17 cellular contexts compared by ENCODE assay signal in the genomic region with DNA sequence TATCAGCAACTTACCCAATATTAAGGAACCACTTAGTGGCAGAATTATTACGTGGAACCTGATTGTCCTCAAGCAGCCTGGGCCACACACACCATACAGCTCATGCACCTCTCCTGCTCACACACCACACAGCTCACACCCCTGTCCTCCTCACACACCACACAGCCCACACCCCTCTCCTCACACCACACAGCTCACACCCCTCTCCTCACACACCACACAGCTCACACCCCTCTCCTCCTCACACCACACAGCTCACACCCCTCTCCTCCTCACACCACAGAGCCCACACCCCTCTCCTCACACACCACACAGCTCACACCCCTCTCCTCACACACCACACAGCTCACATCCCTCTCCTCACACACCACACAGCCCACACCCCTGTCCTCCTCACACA. TPM values are rescaled to one million over a fixed set of nuclear protein-coding genes. Genes with fewer than 3 reads are reported as not detected.
A peak's percentile ranks its signal among the peaks of the same experiment; 100 is the strongest.
DNase-seq lines count a peak whose midpoint lies in the region; ATAC-seq, FAIRE-seq and TF ChIP-seq lines count a peak whose summit lies in the region.
"Had no signal": no experiment of that assay in that cellular context is flagged by ENCODE, and none has a peak within 500 bp of the region (broad histone marks: within the 10 kb centered on the region; RNA-seq: fewer than 3 reads in every experiment).

No MANE protein-coding gene starts in this region.

- ATAC-seq in IMR-90 (ENCODE audit: low read depth): no peak; the same call in 1 of the 2 replicates
- no peak for ATAC-seq in HG02642 (IDR thresholded peaks at IDR 0.05; ENCODE audit: poor library complexity, unreplicated experiment)
- ATAC-seq in HG03457 (IDR thresholded peaks at IDR 0.05; ENCODE audit: unreplicated experiment): no peak
- ATAC-seq: activated CD8-positive, alpha-beta memory T cell treated with anti-CD3 and anti-CD28 coated beads, Interleukin-2, amount 10 ng/mL, durations not matched to agents 7 days and 5 days; activated T-helper 17 cell treated with anti-CD3 and anti-CD28 coated beads, Interleukin-2, amount 50 U/mL, for 72 hours had no signal

- BruUV-seq in IMR-90 (replicated peaks; lab: Mats Ljungman, UMichigan): no TSS peak

- in situ Hi-C loops in IMR-90 (cut with MboI; ENCODE audit: low sequenced_read_pairs): no loop called here

- no peak for TF ChIP-seq POLR2A in IMR-90 (IDR thresholded peaks at IDR 0.05; ENCODE audit: low read depth, low read length)
- no peak for TF ChIP-seq POLR2A in H1 (IDR thresholded peaks at IDR 0.05; ENCODE audit: control extremely low read depth in 1 of 2, low read depth in 2 of 2, low read length in 2 of 2)

- H3K14ac ChIP-seq in IMR-90 (replicated peaks; ENCODE audit: low read depth, low read length) (0 out of 2 replicates have a peak overlapping the region, but pooled peaks have one; percentile 39), H1 (ENCODE audit: insufficient read length) (no peak overlapping the region)

- H3K4ac ChIP-seq in IMR-90 (ENCODE audit: low read depth, low read length): peak overlapping the region; percentile 69
- no peak overlapping the region for H3K4ac ChIP-seq in H1 (replicated peaks; ENCODE audit: insufficient read length, low read depth, low read length)

- H4K20me1 ChIP-seq in IMR-90 (ENCODE audit: insufficient read depth, low read length) (no peaks in the 10 kb centered on the region), H1 (replicated peaks in 1 of 2; ENCODE audit: control insufficient read depth in 1 of 2, insufficient read depth in 2 of 2, low read length in 2 of 2) (no peaks in the 10 kb centered on the region)

- peak overlapping the region; percentile 66; the same call in 2 of the 3 replicates for H2BK15ac ChIP-seq in IMR-90 (ENCODE audit: low read depth, low read length)
- H2BK15ac ChIP-seq in H1 (ENCODE audit: low read length): no peak overlapping the region

- H3K4me2 ChIP-seq in IMR-90 (ENCODE audit: low read depth, low read length): no peak overlapping the region
- no peak overlapping the region for H3K4me2 ChIP-seq in H1 (ENCODE audit: insufficient read depth in 1 of 2, low read depth in 2 of 2, low read length in 2 of 2)

- H2BK20ac ChIP-seq in IMR-90 (ENCODE audit: low read depth, low read length) (no peak overlapping the region), H1 (ENCODE audit: low read length) (no peak overlapping the region)

- H2BK12ac ChIP-seq in H1 (ENCODE audit: low read depth, low read length): peak overlapping the region; percentile 75; the same call in 1 of the 2 replicates

- no peak overlapping the region for H3K9ac ChIP-seq in IMR-90 (ENCODE audit: low read depth, low read length)
- no peak overlapping the region for H3K9ac ChIP-seq in H1 (replicated peaks in 1 of 4; ENCODE audit: extremely low read depth in 1 of 4, low read depth in 3 of 4, low read length in 3 of 4)
- peak overlapping the region in 2 of 5 donors; percentile 3 to 4 for H3K9ac ChIP-seq in subcutaneous abdominal adipose tissue (ENCODE audit: low read length in 5 of 5)

- TF ChIP-seq CTCF in IMR-90 (conservative IDR thresholded peaks at IDR 0.05; ENCODE audit: low read depth, low read length): no peak
- TF ChIP-seq CTCF in H1 (IDR thresholded peaks at IDR 0.05; ENCODE audit: control extremely low read depth in 1 of 3, insufficient read depth in 1 of 3, low read depth in 1 of 3, low read length in 3 of 3): no peak

- H3K18ac ChIP-seq in IMR-90 (ENCODE audit: low read depth, low read length): no peak overlapping the region; the same call in 1 of the 2 replicates
- H3K18ac ChIP-seq in H1 (ENCODE audit: extremely low read depth, low read length): no peak overlapping the region

- WGBS in IMR-90 (ENCODE audit: extremely low coverage in 2 of 2, insufficient read length in 1 of 2), 2 experiments: no CpG with 5 or more reads among the region's 1 CpG
- 82% methylated on average over 1 of the region's 1 CpG; no CpG with 5 or more reads in 1 of the 2 experiments for WGBS in H1 (ENCODE audit: extremely low coverage in 1 of 2, insufficient coverage in 1 of 2, insufficient read length in 1 of 2, insufficient replicate concordance in 2 of 2, low coverage in 1 of 2, low lambda C conversion rate in 2 of 2, missing lambda C conversion rate in 1 of 2), 2 experiments

- H3K36me3 ChIP-seq in IMR-90 (ENCODE audit: control insufficient read depth, insufficient read depth, low read length) (peaks cover 7% of the 10 kb centered on the region), H1 (ENCODE audit: control insufficient read depth in 2 of 4, insufficient read depth in 4 of 4, low read length in 3 of 4) (no peaks in the 10 kb centered on the region), muscle layer of duodenum (ENCODE audit: control insufficient read depth in 1 of 2, insufficient read depth in 2 of 2, low read length in 2 of 2) (peaks cover 4 to 5% of the 10 kb centered on the region in 2 donors), subcutaneous abdominal adipose tissue (ENCODE audit: control insufficient read depth in 5 of 5, insufficient read depth in 5 of 5, low read length in 5 of 5) (peaks cover 0 to 9% (median 5%) of the 10 kb centered on the region in 5 donors)
- H3K36me3 ChIP-seq: ovary had no signal

- H2BK120ac ChIP-seq in IMR-90 (ENCODE audit: low read depth, low read length) (0 out of 2 replicates have a peak overlapping the region, but pooled peaks have one; percentile 21), H1 (replicated peaks; ENCODE audit: low read depth, low read length) (no peak overlapping the region)

- H3K9me1 ChIP-seq in IMR-90 (ENCODE audit: insufficient read depth, low read length): peaks cover 17% of the 10 kb centered on the region; the same call in 1 of the 2 replicates

- H2AFZ ChIP-seq in IMR-90 (replicated peaks; ENCODE audit: low read length, poor library complexity): no peak overlapping the region
- no peak overlapping the region for H2AFZ ChIP-seq in H1 (ENCODE audit: low read length)

- H2BK5ac ChIP-seq in IMR-90 (ENCODE audit: low read depth, low read length, poor library complexity, severe bottlenecking): peak overlapping the region; percentile 74
- no peak overlapping the region for H2BK5ac ChIP-seq in H1 (ENCODE audit: low read depth, low read length)

- no peak for TF ChIP-seq EP300 in H1 (IDR thresholded peaks at IDR 0.05; ENCODE audit: borderline replicate concordance in 1 of 2, low read depth in 2 of 2, low read length in 2 of 2)

- H3K79me1 ChIP-seq in IMR-90 (ENCODE audit: low read depth in 1 of 2, low read length in 2 of 2) (peaks cover 4 to 7% of the 10 kb centered on the region in 2 experiments; a peak in 2 of 4 replicates), H1 (ENCODE audit: low read depth, low read length) (no peaks in the 10 kb centered on the region)

- POLR2A ChIA-PET in IMR-90 (lab: Charles Lee; ENCODE audit: unreplicated experiment): no interaction called here
- POLR2A ChIA-PET in H1 (lab: Charles Lee; ENCODE audit: partially characterized antibody): interaction anchor here (1.1 kb wide), 1 partner anchor 9 kb away, joined by 3 read pairs; no protein-coding TSS in a partner anchor

- H3K27ac ChIP-seq in IMR-90 (ENCODE audit: insufficient read depth, low read length) (no peak overlapping the region), H1 (ENCODE audit: low read depth, low read length) (no peak overlapping the region), muscle layer of duodenum (ENCODE audit: low read length) (peak overlapping the region; percentile 17), subcutaneous abdominal adipose tissue (ENCODE audit: low read depth, low read length) (peak overlapping the region; percentile 12)
- H3K27ac ChIP-seq: ovary had no signal

- H2AK9ac ChIP-seq in IMR-90 (replicated peaks; ENCODE audit: low read depth, low read length, poor library complexity): no peak overlapping the region

- H3K79me2 ChIP-seq in H1 (ENCODE audit: control insufficient read depth in 1 of 2, insufficient read depth in 2 of 2, low read length in 2 of 2): no peaks in the 10 kb centered on the region

- FAIRE-seq in H1 (lab: Jason Lieb, UNC): no peak

- CTCF ChIA-PET in IMR-90 (lab: Yijun Ruan, JAX) (interaction anchor here (1.0 kb wide), 2 partner anchors 21 to 86 kb away, joined by 3 read pairs; no protein-coding TSS in a partner anchor), H1 (lab: Charles Lee; ENCODE audit: partially characterized antibody) (interaction anchor here (0.6 to 1.5 kb wide), 6 partner anchors 9 to 157 kb away, joined by 3 to 8 read pairs (median 3); no protein-coding TSS in a partner anchor)

- intact Hi-C loops in IMR-90 (cut with micrococcal nuclease): loop anchor here (2.0 to 5.0 kb wide), 2 partner anchors 128 to 186 kb away; no protein-coding TSS in a partner anchor

- peak overlapping the region; percentile 79; the same call in 1 of the 2 replicates for H2AK5ac ChIP-seq in IMR-90 (ENCODE audit: low read depth, low read length)
- H2AK5ac ChIP-seq in H1 (ENCODE audit: low read depth, low read length): no peak overlapping the region

- no peak overlapping the region for H3K23ac ChIP-seq in IMR-90 (ENCODE audit: low read depth, low read length)
- H3K23ac ChIP-seq in H1 (ENCODE audit: insufficient read length): no peak overlapping the region

- no peaks in the 10 kb centered on the region for H3K9me3 ChIP-seq in IMR-90 (ENCODE audit: control insufficient read depth, insufficient read depth, low read length)
- H3K9me3 ChIP-seq in H1 (ENCODE audit: insufficient read depth in 2 of 2, low read depth in 1 of 2, low read length in 1 of 2): no peaks in the 10 kb centered on the region
- no peaks in the 10 kb centered on the region for H3K9me3 ChIP-seq in muscle layer of duodenum (ENCODE audit: control insufficient read depth in 1 of 2, low read length in 2 of 2)
- no peaks in the 10 kb centered on the region for H3K9me3 ChIP-seq in subcutaneous abdominal adipose tissue (ENCODE audit: control insufficient read depth in 5 of 5, low read length in 5 of 5)
- H3K9me3 ChIP-seq: ovary had no signal

- dilution Hi-C loops in IMR-90 (cut with HindIII; ENCODE audit: low sequenced_read_pairs, unreplicated experiment): no loop called here

- H4K5ac ChIP-seq in IMR-90 (ENCODE audit: low read depth, low read length) (no peak overlapping the region), H1 (ENCODE audit: insufficient read length, low read depth, low read length) (no peak overlapping the region)

- H3K4me3 ChIP-seq in IMR-90 (ENCODE audit: insufficient read depth, low read depth, low read length) (no peak overlapping the region), H1 (ENCODE audit: extremely low read depth in 1 of 4, insufficient read depth in 2 of 4, low read depth in 3 of 4, low read length in 4 of 4) (no peak overlapping the region), muscle layer of duodenum (ENCODE audit: low read depth in 1 of 2, low read length in 2 of 2) (no peak overlapping the region), subcutaneous abdominal adipose tissue (ENCODE audit: low read depth in 1 of 5, low read length in 5 of 5) (no peak overlapping the region)
- H3K4me3 ChIP-seq: ovary had no signal

- H3K56ac ChIP-seq in IMR-90 (ENCODE audit: extremely low read depth, insufficient read depth, low read length) (no peak overlapping the region), H1 (replicated peaks; ENCODE audit: insufficient read length, low read depth, low read length) (no peak overlapping the region)

- DNase-seq in IMR-90: no peak
- DNase-seq in H1 (ENCODE audit: low read depth in 1 of 2, low spot score in 2 of 2): no peak
- DNase-seq in OCI-M2 (lab: John Stamatoyannopoulos, UW; ENCODE audit: unreplicated experiment): no peak
- no peak for DNase-seq in stimulated activated CD4-positive, alpha-beta T cell treated with anti-CD3 and anti-CD28 coated beads, Interleukin-4, amount 100 ng/mL, for 4 hours
- DNase-seq: activated CD4-positive, alpha-beta T cell treated with anti-CD3 and anti-CD28 coated beads for 48 hours; activated CD8-positive, alpha-beta memory T cell treated with anti-CD3 and anti-CD28 coated beads, Interleukin-2, amount 10 ng/mL, durations not matched to agents 7 days and 5 days; CD4-positive, alpha-beta memory T cell; glutamatergic neuron; KG1; NCI-H2081; NCI-H510A treated with DMSO at 0.1 percent for 48 hours; ovary had no signal

- H4K8ac ChIP-seq in IMR-90 (ENCODE audit: low read depth in 2 of 2, low read length in 2 of 2) (no peak overlapping the region; a peak in 1 of 4 replicates), H1 (ENCODE audit: extremely low read depth, insufficient read depth, low read length) (no peak overlapping the region)

- no peak for TF ChIP-seq RAD21 in IMR-90 (IDR thresholded peaks at IDR 0.05; ENCODE audit: low read length)
- TF ChIP-seq RAD21 in H1 (IDR thresholded peaks at IDR 0.05 in 1 of 2, conservative IDR thresholded peaks at IDR 0.05 in 1 of 2; ENCODE audit: low read depth in 2 of 2, low read length in 2 of 2): no peak

- H3K23me2 ChIP-seq in H1 (ENCODE audit: low read depth, low read length): peaks cover 5% of the 10 kb centered on the region; the same call in 1 of the 2 replicates

- H3K27me3 ChIP-seq in IMR-90 (ENCODE audit: control insufficient read depth, insufficient read depth, low read length): no peaks in the 10 kb centered on the region
- no peaks in the 10 kb centered on the region for H3K27me3 ChIP-seq in H1 (replicated peaks in 1 of 4; ENCODE audit: control insufficient read depth in 3 of 4, extremely low read depth in 1 of 4, insufficient read depth in 3 of 4, low read length in 3 of 4)
- H3K27me3 ChIP-seq in muscle layer of duodenum (ENCODE audit: low read depth, low read length): no peaks in the 10 kb centered on the region
- H3K27me3 ChIP-seq in subcutaneous abdominal adipose tissue (ENCODE audit: control insufficient read depth in 5 of 5, insufficient read depth in 4 of 5, low read length in 5 of 5): no peaks in the 10 kb centered on the region
- H3K27me3 ChIP-seq: ovary had no signal

- peak overlapping the region; percentile 10; the same call in 1 of the 2 replicates for H4K91ac ChIP-seq in IMR-90 (ENCODE audit: insufficient read depth, low read depth, low read length)
- H4K91ac ChIP-seq in H1 (replicated peaks; ENCODE audit: insufficient read length, low read length): no peak overlapping the region

- H3K4me1 ChIP-seq in IMR-90 (ENCODE audit: control insufficient read depth, insufficient read depth, low read length) (peaks cover 5% of the 10 kb centered on the region; the same call in 1 of the 2 replicates), H1 (replicated peaks in 1 of 4; ENCODE audit: control insufficient read depth in 3 of 4, insufficient read depth in 4 of 4, low read length in 3 of 4) (no peaks in the 10 kb centered on the region), muscle layer of duodenum (ENCODE audit: control insufficient read depth in 1 of 2, insufficient read depth in 2 of 2, low read length in 2 of 2) (peaks cover 4 to 8% of the 10 kb centered on the region in 2 donors), subcutaneous abdominal adipose tissue (ENCODE audit: control insufficient read depth in 5 of 5, insufficient read depth in 5 of 5, low read length in 5 of 5) (peaks cover 0 to 21% (median 14%) of the 10 kb centered on the region in 5 donors)

RNA-seq across cellular contexts. Expression of a gene that starts 36.8 kb away (rescaled TPM):
- total RNA-seq in IMR-90 (2012; rRNA removed): 2.2 and 2.3 TPM in 2 replicates
- polyA plus RNA-seq in IMR-90 (2012; rRNA removed): 2.6 and 2.8 TPM in 2 replicates
- 1.4 TPM in 2 replicates for polyA plus RNA-seq in IMR-90 (2012; cell fraction: cytosol; rRNA removed)
- 1.1 and 2.6 TPM in 2 replicates for polyA plus RNA-seq in IMR-90 (2012; cell fraction: nucleus; rRNA removed; ENCODE audit: low replicate concordance)
- total RNA-seq in H1 (2021; fragmentation: NEBNext Ultra II Directional; extraction: Animal tissue kit (Norgen Biotek cat#: 25700)): 12.9 and 13.0 TPM in 2 replicates
- polyA plus RNA-seq in H1 (2011; rRNA removed): 4.6 and 5.2 TPM in 2 replicates
- 6.2 TPM for polyA plus RNA-seq in H1 (2011; cell fraction: cytosol; rRNA removed)
- polyA plus RNA-seq in H1 (2011; cell fraction: nucleus; rRNA removed): 9.3 TPM
- polyA plus RNA-seq in H1 (2012, experiment 1 of 2): 7.5 to 8.7 TPM (median 8.5 TPM) in 4 replicates
- polyA plus RNA-seq in H1 (2012, experiment 2 of 2): 1.5 TPM
- polyA plus RNA-seq in H1 (2013, experiment 1 of 2): 14.3 TPM
- polyA plus RNA-seq in H1 (2013, experiment 2 of 2): 13.5 TPM
- polyA minus RNA-seq in H1 (2011; rRNA and poly(A)+ RNA removed): 11.9 and 16.9 TPM in 2 replicates
- polyA minus RNA-seq in H1 (2011; cell fraction: cytosol; rRNA and poly(A)+ RNA removed): 5.7 TPM
- polyA minus RNA-seq in H1 (2011; cell fraction: nucleus; rRNA and poly(A)+ RNA removed): 7.2 TPM
- total RNA-seq: activated CD8-positive, alpha-beta memory T cell treated with anti-CD3 and anti-CD28 coated beads, Interleukin-2, amount 10 ng/mL, durations not matched to agents 7 days and 5 days; CD4-positive, alpha-beta memory T cell had no signal
- polyA plus RNA-seq: CD4-positive, alpha-beta memory T cell had no signal

Comparison
In these comparisons a context has a peak if more than half of its experiments do, and no peak if none do; other contexts are left out.
1. H3K27ac ChIP-seq: peak in muscle layer of duodenum (single experiment) and subcutaneous abdominal adipose tissue (single experiment); none in IMR-90 (single experiment) and H1 (single experiment).